ENCODE assay signal across 19 cellular contexts in the genomic region with DNA sequence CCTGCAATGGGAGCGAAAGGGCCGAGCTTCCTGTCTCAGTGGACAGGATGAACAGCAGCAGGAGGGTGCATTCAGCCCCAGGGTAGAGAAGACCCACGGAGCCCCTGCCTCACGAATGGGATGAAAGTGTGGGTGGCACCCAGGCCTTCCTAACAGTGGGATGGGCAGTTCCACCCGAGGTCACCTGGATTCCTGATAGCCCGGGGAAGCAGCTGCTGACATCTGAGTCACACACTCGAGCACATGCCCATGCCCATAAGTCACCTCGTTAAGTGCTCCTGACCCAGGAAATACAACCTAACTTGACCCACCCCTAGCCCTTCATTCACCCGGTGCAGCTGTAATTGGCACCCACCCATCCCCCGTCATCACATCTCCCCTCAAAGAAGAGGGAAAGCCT.
"Had no signal": no experiment of that assay in that cellular context is flagged by ENCODE, and none has a peak within 500 bp of the region (broad histone marks: within the 10 kb centered on the region; RNA-seq: fewer than 3 reads in every experiment).

No MANE protein-coding gene starts in this region.

- H3K4me3 ChIP-seq: dorsolateral prefrontal cortex, upper lobe of left lung had no signal

- H3K27ac ChIP-seq: dorsolateral prefrontal cortex, parathyroid adenoma, upper lobe of left lung, WERI-Rb-1 had no signal

- H3K27me3 ChIP-seq: upper lobe of left lung had no signal

- H3K27ac Mint-ChIP-seq: activated CD4-positive, alpha-beta memory T cell treated with anti-CD3 and anti-CD28 coated beads for 36 hours; activated CD4-positive, alpha-beta T cell treated with anti-CD3 and anti-CD28 coated beads for 36 hours; activated T-cell treated with anti-CD3 and anti-CD28 coated beads, Interleukin-2, amount 50 U/mL, for 24 hours; endodermal cell; memory B cell; T-helper 17 cell had no signal

- H3K79me2 ChIP-seq: parathyroid adenoma had no signal

- H3K4me1 Mint-ChIP-seq: activated CD4-positive, alpha-beta T cell treated with anti-CD3 and anti-CD28 coated beads for 36 hours; memory B cell; T-helper 17 cell had no signal

- DNase-seq: activated CD4-positive, alpha-beta memory T cell treated with anti-CD3 and anti-CD28 coated beads for 36 hours; activated CD4-positive, alpha-beta T cell treated with anti-CD3 and anti-CD28 coated beads for 36 hours; activated effector memory CD4-positive, alpha-beta T cell treated with anti-CD3 and anti-CD28 coated beads, Interleukin-2, amount 50 U/mL, for 16 hours; activated T-cell treated with anti-CD3 and anti-CD28 coated beads, Interleukin-2, amount 50 U/mL, for 24 hours; amniotic stem cell; dorsolateral prefrontal cortex; hypothalamus; kidney; left ventricle myocardium superior; stimulated activated CD4-positive, alpha-beta T cell treated with anti-CD3 and anti-CD28 coated beads, Interleukin-12 subunit alpha, Interleukin-12 subunit beta, amount 100 ng/mL, for 4 hours; stimulated activated CD4-positive, alpha-beta T cell treated with anti-CD3 and anti-CD28 coated beads, Interleukin-2, amount 100 ng/mL, for 48 hours; stimulated activated naive CD8-positive, alpha-beta T cell treated with anti-CD3 and anti-CD28 coated beads, Interleukin-15, Interleukin-2, amounts not matched to agents 100 U/mL and 50 U/mL, for 24 hours; T-helper 17 cell; upper lobe of left lung had no signal

- H3K9me3 Mint-ChIP-seq: activated naive CD4-positive, alpha-beta T cell treated with anti-CD3 and anti-CD28 coated beads, Interleukin-2, amount 50 U/mL, for 72 hours; endodermal cell had no signal

- H3K36me3 Mint-ChIP-seq: activated CD4-positive, alpha-beta memory T cell treated with anti-CD3 and anti-CD28 coated beads for 36 hours; activated naive CD4-positive, alpha-beta T cell treated with anti-CD3 and anti-CD28 coated beads, Interleukin-2, amount 50 U/mL, for 72 hours had no signal

- H2AFZ ChIP-seq: parathyroid adenoma had no signal

- H3K27me3 Mint-ChIP-seq: activated CD4-positive, alpha-beta T cell treated with anti-CD3 and anti-CD28 coated beads for 36 hours had no signal

- H3K36me3 ChIP-seq: upper lobe of left lung, WERI-Rb-1 had no signal

- ATAC-seq: activated CD4-positive, alpha-beta T cell treated with anti-CD3 and anti-CD28 coated beads for 36 hours; activated naive CD4-positive, alpha-beta T cell treated with anti-CD3 and anti-CD28 coated beads, Interleukin-2, amount 50 U/mL, for 72 hours; left ventricle myocardium superior; stimulated activated naive CD8-positive, alpha-beta T cell treated with anti-CD3 and anti-CD28 coated beads, Interleukin-15, Interleukin-2, amounts not matched to agents 100 U/mL and 50 U/mL, for 24 hours; T-helper 17 cell had no signal

- H3K9ac ChIP-seq: parathyroid adenoma had no signal

- H3K4me3 Mint-ChIP-seq: activated CD4-positive, alpha-beta memory T cell treated with anti-CD3 and anti-CD28 coated beads for 36 hours; activated CD4-positive, alpha-beta T cell treated with anti-CD3 and anti-CD28 coated beads for 36 hours; activated T-cell treated with anti-CD3 and anti-CD28 coated beads, Interleukin-2, amount 50 U/mL, for 24 hours; endodermal cell; memory B cell; T-helper 17 cell had no signal

- H3K4me1 ChIP-seq: parathyroid adenoma, upper lobe of left lung had no signal
